1 cellular context compared by ENCODE assay signal in genomic region chr3:99641984-99642383, GRCh38.
TF ChIP-seq lines count a peak whose summit lies in the region.

No MANE protein-coding gene starts in this region.

TF ChIP-seq in GM23338, 12 proteins besides CTCF, POLR2A, EP300 and RAD21 (continued from another document):
- TF ChIP-seq REST (IDR thresholded peaks at IDR 0.05; ENCODE audit: unreplicated experiment), result no peak
- TF ChIP-seq STAT1 (IDR thresholded peaks at IDR 0.05; ENCODE audit: unreplicated experiment), result no peak
- no peak for TF ChIP-seq NANOG (IDR thresholded peaks at IDR 0.05; ENCODE audit: borderline replicate concordance)
